ENCODE assay signal across 8 cellular contexts in the genomic region with DNA sequence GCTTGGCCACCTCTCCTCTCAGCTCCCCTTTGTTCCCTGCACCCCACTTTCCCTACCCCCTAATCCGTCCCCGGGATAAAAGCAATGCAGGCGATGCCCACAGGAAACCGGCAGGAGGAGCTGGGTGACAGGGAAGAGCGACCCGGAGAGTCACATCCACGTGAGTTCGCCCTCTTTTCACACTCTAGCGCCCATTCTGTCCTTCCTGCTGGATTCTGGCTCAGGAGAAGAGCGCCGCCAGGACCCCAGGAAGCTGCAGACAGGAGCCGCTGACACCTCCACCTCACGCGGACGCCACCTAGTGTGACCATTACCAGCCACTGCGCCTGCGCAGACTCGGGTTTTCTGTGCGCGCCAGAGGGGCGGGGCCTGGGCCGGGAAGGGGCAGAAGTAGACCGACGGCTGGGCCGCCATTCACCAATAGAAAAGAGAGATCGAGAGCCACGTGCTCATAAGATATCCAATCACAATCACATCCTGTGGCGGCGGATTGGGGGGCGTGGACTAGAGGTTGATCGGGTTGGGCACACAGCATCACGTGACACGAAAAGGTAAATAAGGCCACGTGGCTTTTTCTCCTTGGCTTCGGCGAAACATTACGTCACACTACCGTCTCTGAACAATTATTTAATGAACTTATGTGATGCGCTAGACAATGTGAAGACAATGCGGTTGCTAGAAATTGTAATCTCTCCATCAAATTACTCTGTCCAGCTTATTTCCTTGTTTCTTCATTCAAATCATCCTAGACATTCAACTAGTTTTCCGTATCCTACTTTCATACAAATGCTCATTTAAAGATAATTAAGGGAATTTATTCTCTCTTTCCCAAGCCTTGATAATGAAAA. TPM values are rescaled to one million over a fixed set of nuclear protein-coding genes. Genes with fewer than 3 reads are reported as not detected.
DNase-seq lines count a peak whose midpoint lies in the region; ATAC-seq, FAIRE-seq and TF ChIP-seq lines count a peak whose summit lies in the region.

No MANE protein-coding gene starts in this region.

- POLR2A ChIA-PET in activated CD4-positive, alpha-beta T cell treated with anti-CD3 and anti-CD28 coated beads for 36 hours (lab: Charles Lee), result interaction anchor here (0.6 to 2.2 kb wide), 6 partner anchors 15 to 117 kb away, joined by 3 to 17 read pairs (median 9); partner anchors contain the start of genes RNU4-1, RNU4-2, RPLP0 and SIRT4

- no peaks in the 10 kb centered on the region for H3K9me3 Mint-ChIP-seq in activated CD4-positive, alpha-beta T cell treated with anti-CD3 and anti-CD28 coated beads for 36 hours (ENCODE audit: low read depth)

- H3K27me3 ChIP-seq in BE2C, result no peaks in the 10 kb centered on the region

- TF ChIP-seq CTCF in BE2C (IDR thresholded peaks at IDR 0.05; ENCODE audit: low read depth, low read length), result peak; percentile 47

- CTCF ChIA-PET in activated CD4-positive, alpha-beta T cell treated with anti-CD3 and anti-CD28 coated beads for 36 hours (lab: Charles Lee), result interaction anchor here (0.6 to 3.9 kb wide), 14 partner anchors 10 to 153 kb away, joined by 3 to 26 read pairs (median 4); partner anchors contain the start of genes COX6A1, PLA2G1B, RNU4-1 and SIRT4

- ATAC-seq in HG03439 (IDR thresholded peaks at IDR 0.05; ENCODE audit: unreplicated experiment), result peak; percentile 99
- peak; percentile 100 for ATAC-seq in activated CD4-positive, alpha-beta T cell treated with anti-CD3 and anti-CD28 coated beads for 36 hours

- peak overlapping the region; percentile 92 for H3K4me3 Mint-ChIP-seq in activated CD4-positive, alpha-beta T cell treated with anti-CD3 and anti-CD28 coated beads for 36 hours

- peak overlapping the region; percentile 73 for H3K4me3 ChIP-seq in BE2C (ENCODE audit: low read depth, low read length)

- no peaks in the 10 kb centered on the region for H3K9me3 ChIP-seq in BE2C

- intact Hi-C loops in activated CD4-positive, alpha-beta T cell treated with anti-CD3 and anti-CD28 coated beads for 36 hours (cut with DNase I, micrococcal nuclease), result loop anchor here (1.0 kb wide), 11 partner anchors 15 to 369 kb away; partner anchors contain the start of genes RNU4-1 (in 2 of the 2), SIRT4 (in 2 of the 2), COQ5 (in 1 of the 2) and DYNLL1 (in 1 of the 2)

- DNase-seq in BE2C, result peak; percentile 100
- peak; percentile 100 for DNase-seq in NCI-H510A (lab: John Stamatoyannopoulos, UW)
- DNase-seq in activated CD4-positive, alpha-beta T cell treated with anti-CD3 and anti-CD28 coated beads for 36 hours, result peak; percentile 100
- peak; percentile 100 for DNase-seq in kidney tubule cell (ENCODE audit: low spot score)
- DNase-seq in stimulated activated CD4-positive, alpha-beta T cell treated with anti-CD3 and anti-CD28 coated beads, Interleukin-1b, Interleukin-23, amount 100 ng/mL, for 24 hours (ENCODE audit: low read depth in 4 of 4, low spot score in 1 of 4), result peak; percentile 99 to 100 (median 99)

- TF ChIP-seq POLR2A in GM19193 (IDR thresholded peaks at IDR 0.05; ENCODE audit: extremely low read depth, insufficient read depth, insufficient read length), result peak; percentile 86

- H3K36me3 ChIP-seq in BE2C, result no peaks in the 10 kb centered on the region

- peak overlapping the region; percentile 94 for H3K27ac Mint-ChIP-seq in activated CD4-positive, alpha-beta T cell treated with anti-CD3 and anti-CD28 coated beads for 36 hours

- no peaks in the 10 kb centered on the region for H3K4me1 ChIP-seq in BE2C

- H3K27me3 Mint-ChIP-seq in activated CD4-positive, alpha-beta T cell treated with anti-CD3 and anti-CD28 coated beads for 36 hours, result no peaks in the 10 kb centered on the region

- no peaks in the 10 kb centered on the region for H3K36me3 Mint-ChIP-seq in activated CD4-positive, alpha-beta T cell treated with anti-CD3 and anti-CD28 coated beads for 36 hours (ENCODE audit: low read depth)

- H3K4me1 Mint-ChIP-seq in activated CD4-positive, alpha-beta T cell treated with anti-CD3 and anti-CD28 coated beads for 36 hours, result peaks cover 12% of the 10 kb centered on the region

- FAIRE-seq in colon (lab: Jason Lieb, UNC), result peak; percentile 84

RNA-seq across cellular contexts. Expression of gene PLA2G1B, which starts 10.1 kb away (rescaled TPM):
- not detected for polyA plus RNA-seq in BE2C (2012; ENCODE audit: insufficient read depth, insufficient read length, low read depth)
- total RNA-seq in activated CD4-positive, alpha-beta T cell treated with anti-CD3 and anti-CD28 coated beads for 36 hours, result under 1 TPM in 1 of 2 experiments, not detected in 1; 0.51 TPM

RNA-seq across cellular contexts. Expression of gene SIRT4, which starts 15.4 kb away (rescaled TPM):
- polyA plus RNA-seq in BE2C (2012; ENCODE audit: insufficient read depth, insufficient read length, low read depth), result 10.1 TPM
- 1 to 10 TPM; 2.2 to 4.0 TPM for total RNA-seq in activated CD4-positive, alpha-beta T cell treated with anti-CD3 and anti-CD28 coated beads for 36 hours

RNA-seq across cellular contexts. Expression of gene RNU4-1, which starts 24.4 kb away (rescaled TPM):
- 5.0 TPM for polyA plus RNA-seq in BE2C (2012; ENCODE audit: insufficient read depth, insufficient read length, low read depth)
- 1,000 to 10,000 TPM in 1 of 2 experiments, 100 to 1,000 TPM in 1; 323 to 1,150 TPM for total RNA-seq in activated CD4-positive, alpha-beta T cell treated with anti-CD3 and anti-CD28 coated beads for 36 hours

RNA-seq across cellular contexts. Expression of gene RNU4-2, which starts 25.8 kb away (rescaled TPM):
- polyA plus RNA-seq in BE2C (2012; ENCODE audit: insufficient read depth, insufficient read length, low read depth), result not detected
- 1,000 to 10,000 TPM in 1 of 2 experiments, 100 to 1,000 TPM in 1; 385 to 1,689 TPM for total RNA-seq in activated CD4-positive, alpha-beta T cell treated with anti-CD3 and anti-CD28 coated beads for 36 hours

RNA-seq across cellular contexts. Expression of gene MSI1, which starts 51.5 kb away (rescaled TPM):
- polyA plus RNA-seq in BE2C (2012; ENCODE audit: insufficient read depth, insufficient read length, low read depth), result 8.4 TPM
- total RNA-seq in activated CD4-positive, alpha-beta T cell treated with anti-CD3 and anti-CD28 coated beads for 36 hours, result 1 to 10 TPM in 1 of 2 experiments, under 1 TPM in 1; 0.96 to 1.3 TPM

Comparison
In these comparisons a context has a peak if more than half of its experiments do, and no peak if none do; other contexts are left out.
1. Peak in every context shown above with its lines: DNase-seq, ATAC-seq and H3K4me3 ChIP-seq.